Comparison of ENCODE assay signal across 8 cellular contexts in genomic region chr11:10455637-10456487, GRCh38. TPM values are rescaled to one million over a fixed set of nuclear protein-coding genes. Genes with fewer than 3 reads are reported as not detected.
A peak's percentile ranks its signal among the peaks of the same experiment; 100 is the strongest.
DNase-seq lines count a peak whose midpoint lies in the region; ATAC-seq and TF ChIP-seq lines count a peak whose summit lies in the region.

No MANE protein-coding gene starts in this region.

- intact Hi-C loops in OCI-LY7 (cut with micrococcal nuclease; ENCODE audit: unreplicated experiment) (loop anchor here (2.0 to 10.0 kb wide), 7 partner anchors 49 to 771 kb away; partner anchors contain the start of genes CTR9, RNF141 and ZBED5), thyroid gland (cut with DNase I) (no loop called here)

- H2AFZ ChIP-seq in OCI-LY7 (ENCODE audit: low read length) (peak overlapping the region; percentile 75; the same call in 1 of the 2 replicates), osteoblast (ENCODE audit: low read length) (peak overlapping the region; percentile 79)

- H3K4me3 ChIP-seq in OCI-LY7 (ENCODE audit: low read depth, low read length, poor library complexity, severe bottlenecking) (peak overlapping the region; percentile 73), fibroblast of pulmonary artery (replicated peaks; ENCODE audit: low read depth, low read length) (peak overlapping the region; percentile 38), osteoblast (ENCODE audit: insufficient read depth, low read length) (peak overlapping the region; percentile 54), thyroid gland (replicated peaks in 1 of 3) (no peak overlapping the region)

- DNase-seq in DMS 273 (lab: John Stamatoyannopoulos, UW; ENCODE audit: unreplicated experiment) (peak; percentile 78), OCI-LY7 (ENCODE audit: low spot score) (peak; percentile 93), fibroblast of pulmonary artery (ENCODE audit: low read depth) (peak; percentile 63), osteoblast (ENCODE audit: insufficient read length, low spot score, missing footprints) (peak; percentile 93), thyroid gland (peak; percentile 16 to 25)
- peak; percentile 81 to 85 for DNase-seq in activated T-cell treated with anti-CD3 and anti-CD28 coated beads, Interleukin-2, amount 50 U/mL, for 48 hours

- H3K9me2 ChIP-seq in OCI-LY7 (ENCODE audit: insufficient read depth, low read length), result no peaks in the 10 kb centered on the region

- no peaks in the 10 kb centered on the region for H3K36me3 ChIP-seq in OCI-LY7 (ENCODE audit: insufficient read depth, low read length)
- no peaks in the 10 kb centered on the region for H3K36me3 ChIP-seq in osteoblast (ENCODE audit: insufficient read depth, low read length)
- H3K36me3 ChIP-seq in thyroid gland, result no peaks in the 10 kb centered on the region

- TF ChIP-seq POLR2A in thyroid gland (IDR thresholded peaks at IDR 0.05), result no peak

- CTCF ChIA-PET in OCI-LY7 (lab: Charles Lee; ENCODE audit: unreplicated experiment), result interaction anchor here (0.6 to 1.8 kb wide), 4 partner anchors 15 to 1597 kb away, joined by 3 to 6 read pairs (median 4); partner anchors contain the start of gene RNF141

- BruUV-seq in OCI-LY7 (replicated peaks; lab: Mats Ljungman, UMichigan), result no TSS peak

- TF ChIP-seq CTCF in OCI-LY7 (conservative IDR thresholded peaks at IDR 0.05; ENCODE audit: low read length) (no peak), fibroblast of pulmonary artery (IDR thresholded peaks at IDR 0.05; ENCODE audit: low read length, missing control alignments) (no peak), osteoblast (IDR thresholded peaks at IDR 0.05; ENCODE audit: extremely low read depth, low read depth, low read length) (no peak), thyroid gland (IDR thresholded peaks at IDR 0.05) (no peak)

- 46 to 48% methylated on average over 17 to 18 of the region's 18 CpGs for WGBS in thyroid gland, 2 donors

- POLR2A ChIA-PET in OCI-LY7 (lab: Charles Lee), result interaction anchor here (0.7 to 7.6 kb wide), 15 partner anchors 13 to 976 kb away, joined by 3 to 97 read pairs (median 6); partner anchors contain the start of genes EIF4G2, RNF141 and ZBED5

- no peaks in the 10 kb centered on the region for H4K20me1 ChIP-seq in OCI-LY7 (ENCODE audit: insufficient read depth, low read length)
- H4K20me1 ChIP-seq in osteoblast (ENCODE audit: insufficient read depth, low read length), result peaks cover 4% of the 10 kb centered on the region

- H3K79me2 ChIP-seq in OCI-LY7 (ENCODE audit: insufficient read depth, low read depth, low read length) (peaks cover 38% of the 10 kb centered on the region), osteoblast (ENCODE audit: insufficient read depth, low read length) (peaks cover 17% of the 10 kb centered on the region)

- H3K27ac ChIP-seq in OCI-LY7 (ENCODE audit: low read depth, low read length, poor library complexity, severe bottlenecking) (peak overlapping the region; percentile 93), osteoblast (ENCODE audit: low read depth, low read length) (peak overlapping the region; percentile 93), thyroid gland (no peak overlapping the region)

- ATAC-seq in GM19463 (IDR thresholded peaks at IDR 0.05; ENCODE audit: unreplicated experiment) (peak; percentile 49), HG03571 (IDR thresholded peaks at IDR 0.05; ENCODE audit: unreplicated experiment) (peak; percentile 53)

- H3K4me2 ChIP-seq in OCI-LY7 (ENCODE audit: low read length) (peak overlapping the region; percentile 85), osteoblast (ENCODE audit: insufficient read depth, low read length) (peak overlapping the region; percentile 84)

- H3K9me3 ChIP-seq in OCI-LY7 (ENCODE audit: low read length) (no peaks in the 10 kb centered on the region), osteoblast (ENCODE audit: low read depth, low read length) (no peaks in the 10 kb centered on the region), thyroid gland (no peaks in the 10 kb centered on the region)

- H3K4me1 ChIP-seq in OCI-LY7 (ENCODE audit: insufficient read depth, low read length, poor library complexity, severe bottlenecking), result peaks cover 72% of the 10 kb centered on the region
- peaks cover 28% of the 10 kb centered on the region for H3K4me1 ChIP-seq in osteoblast (ENCODE audit: insufficient read depth, low read length)
- H3K4me1 ChIP-seq in thyroid gland, result peaks cover 0 to 12% of the 10 kb centered on the region in 2 donors

- H3K27me3 ChIP-seq in osteoblast (ENCODE audit: insufficient read depth, low read length), result no peaks in the 10 kb centered on the region
- H3K27me3 ChIP-seq in thyroid gland, result no peaks in the 10 kb centered on the region

RNA-seq across cellular contexts. Expression of gene AMPD3, which starts 0.8 kb away (rescaled TPM):
- total RNA-seq in OCI-LY7 (2014; rRNA removed; shearing (Covaris generic)), result 9.4 and 13.5 TPM in 2 replicates
- total RNA-seq in OCI-LY7 (2022) (17.0 and 25.6 TPM in 2 replicates), osteoblast (3.6 and 5.6 TPM in 2 replicates), thyroid gland (10 to 100 TPM in 2 of 4 donors, 1 to 10 TPM in 2; 3.8 to 13.0 (median 7.6) TPM)

Comparison
In these comparisons a context has a peak if more than half of its experiments do, and no peak if none do; other contexts are left out.
1. DNase-seq: peak in every context shown above with its lines; median percentile 93 in OCI-LY7; 93 in osteoblast; 83 in activated T-cell treated with anti-CD3 and anti-CD28 coated beads, Interleukin-2, amount 50 U/mL, for 48 hours; 78 in DMS 273; 63 in fibroblast of pulmonary artery; 20 in thyroid gland.
2. H3K27ac ChIP-seq: peak in OCI-LY7 (single experiment) and osteoblast (single experiment); none in thyroid gland (0 of 3).
3. H3K4me3 ChIP-seq: peak in OCI-LY7 (single experiment), fibroblast of pulmonary artery (single experiment) and osteoblast (single experiment); none in thyroid gland (0 of 3).